8 cellular contexts compared by ENCODE assay signal in genomic region chr19:18587962-18588610, GRCh38. TPM values are rescaled to one million over a fixed set of nuclear protein-coding genes. Genes with fewer than 3 reads are reported as not detected.
DNase-seq lines count a peak whose midpoint lies in the region; ATAC-seq and TF ChIP-seq lines count a peak whose summit lies in the region.

No MANE protein-coding gene starts in this region.

- peak overlapping the region; percentile 87 for H3K4me3 Mint-ChIP-seq in activated naive CD4-positive, alpha-beta T cell treated with anti-CD3 and anti-CD28 coated beads for 36 hours
- peak overlapping the region; percentile 83 for H3K4me3 Mint-ChIP-seq in activated CD8-positive, alpha-beta T cell treated with anti-CD3 and anti-CD28 coated beads, Interleukin-2, amount 10 ng/mL, durations not matched to agents 7 days and 5 days
- peak overlapping the region; percentile 86 to 96 (median 92) for H3K4me3 Mint-ChIP-seq in immature natural killer cell

- peaks cover 11 to 21% of the 10 kb centered on the region in 2 donors for H3K4me1 ChIP-seq in thoracic aorta (ENCODE audit: control insufficient read depth in 1 of 2, low read depth in 2 of 2)

- POLR2A ChIA-PET in activated CD8-positive, alpha-beta T cell treated with anti-CD3 and anti-CD28 coated beads, Interleukin-2, amount 10 ng/mL, durations not matched to agents 7 days and 5 days (lab: Charles Lee): interaction anchor here (0.6 to 6.3 kb wide), 12 partner anchors 8 to 262 kb away, joined by 3 to 82 read pairs (median 4); partner anchors contain the start of genes ELL, FKBP8, KXD1 and UBA52

- intact Hi-C loops in activated naive CD4-positive, alpha-beta T cell treated with anti-CD3 and anti-CD28 coated beads for 36 hours (cut with micrococcal nuclease): loop anchor here (1.0 to 5.0 kb wide), 5 partner anchors 17 to 136 kb away; partner anchors contain the start of genes KLHL26 and UBA52

- no peaks in the 10 kb centered on the region for H3K9me3 ChIP-seq in thoracic aorta

- no peaks in the 10 kb centered on the region for H3K27me3 Mint-ChIP-seq in activated naive CD4-positive, alpha-beta T cell treated with anti-CD3 and anti-CD28 coated beads for 36 hours (ENCODE audit: low read depth)
- no peaks in the 10 kb centered on the region for H3K27me3 Mint-ChIP-seq in activated CD8-positive, alpha-beta T cell treated with anti-CD3 and anti-CD28 coated beads, Interleukin-2, amount 10 ng/mL, durations not matched to agents 7 days and 5 days (ENCODE audit: low read depth)
- H3K27me3 Mint-ChIP-seq in immature natural killer cell (ENCODE audit: low read depth in 3 of 3): peaks cover 0 to 9% (median 0%) of the 10 kb centered on the region in 3 donors

- no peak for DNase-seq in activated naive CD4-positive, alpha-beta T cell treated with anti-CD3 and anti-CD28 coated beads for 36 hours
- DNase-seq in activated naive CD4-positive, alpha-beta T cell treated with Interleukin-2 at 50 U/mL for 16 hours: no peak
- peak; percentile 33 for DNase-seq in activated CD8-positive, alpha-beta T cell treated with anti-CD3 and anti-CD28 coated beads, Interleukin-2, amount 10 ng/mL, durations not matched to agents 7 days and 5 days
- DNase-seq in immature natural killer cell: no peak
- DNase-seq in thoracic aorta (ENCODE audit: low spot score): no peak
- DNase-seq in activated effector memory CD4-positive, alpha-beta T cell treated with anti-CD3 and anti-CD28 coated beads, Interleukin-2, amount 50 U/mL, for 16 hours: no peak
- DNase-seq in iPS-NIHi7 (ENCODE audit: extremely low spot score): no peak

- TF ChIP-seq CTCF in thoracic aorta (IDR thresholded peaks at IDR 0.05): no peak

- H3K36me3 ChIP-seq in thoracic aorta: peaks cover 8% of the 10 kb centered on the region

- CTCF ChIA-PET in activated naive CD4-positive, alpha-beta T cell treated with anti-CD3 and anti-CD28 coated beads for 36 hours (lab: Charles Lee): interaction anchor here (0.9 to 4.4 kb wide), 15 partner anchors 9 to 331 kb away, joined by 3 to 39 read pairs (median 4); partner anchors contain the start of genes COPE, CRTC1, DDX49 and ELL
- CTCF ChIA-PET in activated CD8-positive, alpha-beta T cell treated with anti-CD3 and anti-CD28 coated beads, Interleukin-2, amount 10 ng/mL, durations not matched to agents 7 days and 5 days (lab: Charles Lee): interaction anchor here (0.7 to 5.4 kb wide), 22 partner anchors 9 to 331 kb away, joined by 3 to 56 read pairs (median 4); partner anchors contain the start of genes COPE, DDX49, ELL and FKBP8

- H3K27me3 ChIP-seq in thoracic aorta (replicated peaks; ENCODE audit: insufficient read depth): no peaks in the 10 kb centered on the region

- H3K27ac ChIP-seq in thoracic aorta: peak overlapping the region; percentile 84 to 86

- H3K9me3 Mint-ChIP-seq in activated naive CD4-positive, alpha-beta T cell treated with anti-CD3 and anti-CD28 coated beads for 36 hours: no peaks in the 10 kb centered on the region
- H3K9me3 Mint-ChIP-seq in activated CD8-positive, alpha-beta T cell treated with anti-CD3 and anti-CD28 coated beads, Interleukin-2, amount 10 ng/mL, durations not matched to agents 7 days and 5 days (ENCODE audit: insufficient read depth): no peaks in the 10 kb centered on the region
- H3K9me3 Mint-ChIP-seq in immature natural killer cell: no peaks in the 10 kb centered on the region

- ATAC-seq in activated CD8-positive, alpha-beta T cell treated with anti-CD3 and anti-CD28 coated beads, Interleukin-2, amount 10 ng/mL, durations not matched to agents 7 days and 5 days: no peak
- ATAC-seq in thoracic aorta (ENCODE audit: insufficient number of reproducible peaks, low FRiP score, low read depth) (no peak), HG03342 (IDR thresholded peaks at IDR 0.05; ENCODE audit: unreplicated experiment) (no peak)

- H3K27ac Mint-ChIP-seq in activated naive CD4-positive, alpha-beta T cell treated with anti-CD3 and anti-CD28 coated beads for 36 hours: peak overlapping the region; percentile 83
- peak overlapping the region; percentile 96 for H3K27ac Mint-ChIP-seq in activated CD8-positive, alpha-beta T cell treated with anti-CD3 and anti-CD28 coated beads, Interleukin-2, amount 10 ng/mL, durations not matched to agents 7 days and 5 days
- H3K27ac Mint-ChIP-seq in immature natural killer cell: peak overlapping the region; percentile 91 to 97 (median 94)

- H3K4me3 ChIP-seq in thoracic aorta: peak overlapping the region; percentile 89

- H3K36me3 Mint-ChIP-seq in activated naive CD4-positive, alpha-beta T cell treated with anti-CD3 and anti-CD28 coated beads for 36 hours (ENCODE audit: low read depth): peaks cover 6% of the 10 kb centered on the region
- H3K36me3 Mint-ChIP-seq in activated CD8-positive, alpha-beta T cell treated with anti-CD3 and anti-CD28 coated beads, Interleukin-2, amount 10 ng/mL, durations not matched to agents 7 days and 5 days (ENCODE audit: low read depth): peaks cover 19% of the 10 kb centered on the region
- H3K36me3 Mint-ChIP-seq in immature natural killer cell: no peaks in the 10 kb centered on the region

- peaks cover 25% of the 10 kb centered on the region for H3K4me1 Mint-ChIP-seq in activated naive CD4-positive, alpha-beta T cell treated with anti-CD3 and anti-CD28 coated beads for 36 hours (ENCODE audit: low read depth)
- peaks cover 44% of the 10 kb centered on the region for H3K4me1 Mint-ChIP-seq in activated CD8-positive, alpha-beta T cell treated with anti-CD3 and anti-CD28 coated beads, Interleukin-2, amount 10 ng/mL, durations not matched to agents 7 days and 5 days (ENCODE audit: low read depth)
- H3K4me1 Mint-ChIP-seq in immature natural killer cell: peaks cover 26 to 28% of the 10 kb centered on the region in 2 donors

RNA-seq across cellular contexts. Expression of gene REX1BD, which starts 0.5 kb away (rescaled TPM):
- 10 to 100 TPM; 62.9 to 68.5 TPM for total RNA-seq in activated naive CD4-positive, alpha-beta T cell treated with anti-CD3 and anti-CD28 coated beads for 36 hours
- total RNA-seq in activated CD8-positive, alpha-beta T cell treated with anti-CD3 and anti-CD28 coated beads, Interleukin-2, amount 10 ng/mL, durations not matched to agents 7 days and 5 days: 10 to 100 TPM; 91.5 to 98.7 TPM
- 100 to 1,000 TPM; 123 to 175 (median 146) TPM for polyA plus RNA-seq in immature natural killer cell
- 10 to 100 TPM; 36.3 to 66.6 TPM for total RNA-seq in thoracic aorta

RNA-seq across cellular contexts. Expression of gene UBA52, which starts 16.4 kb away (rescaled TPM):
- total RNA-seq in activated naive CD4-positive, alpha-beta T cell treated with anti-CD3 and anti-CD28 coated beads for 36 hours: 1,000 to 10,000 TPM; 1,997 to 2,122 TPM
- total RNA-seq in activated CD8-positive, alpha-beta T cell treated with anti-CD3 and anti-CD28 coated beads, Interleukin-2, amount 10 ng/mL, durations not matched to agents 7 days and 5 days: 1,000 to 10,000 TPM; 1,452 to 1,556 TPM
- polyA plus RNA-seq in immature natural killer cell: 1,000 to 10,000 TPM in 1 of 3 donors, 100 to 1,000 TPM in 2; 613 to 1,093 (median 997) TPM
- total RNA-seq in thoracic aorta: 100 to 1,000 TPM; 306 to 438 TPM

RNA-seq across cellular contexts. Expression of gene CRLF1, which starts 18.5 kb away (rescaled TPM):
- not detected for total RNA-seq in activated naive CD4-positive, alpha-beta T cell treated with anti-CD3 and anti-CD28 coated beads for 36 hours
- not detected for total RNA-seq in activated CD8-positive, alpha-beta T cell treated with anti-CD3 and anti-CD28 coated beads, Interleukin-2, amount 10 ng/mL, durations not matched to agents 7 days and 5 days
- 1 to 10 TPM in 1 of 3 donors, under 1 TPM in 1, not detected in 1; 0.89 to 1.2 TPM for polyA plus RNA-seq in immature natural killer cell
- total RNA-seq in thoracic aorta: 1,000 to 10,000 TPM in 1 of 2 donors, 10 to 100 TPM in 1; 85.9 to 1,063 TPM

RNA-seq across cellular contexts. Expression of gene TMEM59L, which starts 24.6 kb away (rescaled TPM):
- under 1 TPM; 0.21 to 0.40 TPM for total RNA-seq in activated naive CD4-positive, alpha-beta T cell treated with anti-CD3 and anti-CD28 coated beads for 36 hours
- total RNA-seq in activated CD8-positive, alpha-beta T cell treated with anti-CD3 and anti-CD28 coated beads, Interleukin-2, amount 10 ng/mL, durations not matched to agents 7 days and 5 days: not detected
- polyA plus RNA-seq in immature natural killer cell: not detected
- 1 to 10 TPM; 3.2 to 6.5 TPM for total RNA-seq in thoracic aorta

RNA-seq across cellular contexts. Expression of gene KXD1, which starts 30.4 kb away (rescaled TPM):
- 10 to 100 TPM; 86.7 TPM for total RNA-seq in activated naive CD4-positive, alpha-beta T cell treated with anti-CD3 and anti-CD28 coated beads for 36 hours
- total RNA-seq in activated CD8-positive, alpha-beta T cell treated with anti-CD3 and anti-CD28 coated beads, Interleukin-2, amount 10 ng/mL, durations not matched to agents 7 days and 5 days: 100 to 1,000 TPM; 101 to 108 TPM
- polyA plus RNA-seq in immature natural killer cell: 100 to 1,000 TPM in 1 of 3 donors, 10 to 100 TPM in 2; 85.9 to 134 (median 93.0) TPM
- 100 to 1,000 TPM in 1 of 2 donors, 10 to 100 TPM in 1; 99.6 to 174 TPM for total RNA-seq in thoracic aorta

Comparison
In these comparisons a context has a peak if more than half of its experiments do, and no peak if none do; other contexts are left out.
1. RNA of gene CRLF1, which starts 18.5 kb away (total RNA-seq): 85.9 to 1,063 TPM in thoracic aorta; not detected in activated naive CD4-positive, alpha-beta T cell treated with anti-CD3 and anti-CD28 coated beads for 36 hours and not detected in activated CD8-positive, alpha-beta T cell treated with anti-CD3 and anti-CD28 coated beads, Interleukin-2, amount 10 ng/mL, durations not matched to agents 7 days and 5 days; every median in the first group is over 10 times any median in the second.
2. Peak in every context shown above with its lines, with median percentiles within 50 percentile points of each other: H3K27ac Mint-ChIP-seq and H3K4me3 Mint-ChIP-seq.